In the genomic region with DNA sequence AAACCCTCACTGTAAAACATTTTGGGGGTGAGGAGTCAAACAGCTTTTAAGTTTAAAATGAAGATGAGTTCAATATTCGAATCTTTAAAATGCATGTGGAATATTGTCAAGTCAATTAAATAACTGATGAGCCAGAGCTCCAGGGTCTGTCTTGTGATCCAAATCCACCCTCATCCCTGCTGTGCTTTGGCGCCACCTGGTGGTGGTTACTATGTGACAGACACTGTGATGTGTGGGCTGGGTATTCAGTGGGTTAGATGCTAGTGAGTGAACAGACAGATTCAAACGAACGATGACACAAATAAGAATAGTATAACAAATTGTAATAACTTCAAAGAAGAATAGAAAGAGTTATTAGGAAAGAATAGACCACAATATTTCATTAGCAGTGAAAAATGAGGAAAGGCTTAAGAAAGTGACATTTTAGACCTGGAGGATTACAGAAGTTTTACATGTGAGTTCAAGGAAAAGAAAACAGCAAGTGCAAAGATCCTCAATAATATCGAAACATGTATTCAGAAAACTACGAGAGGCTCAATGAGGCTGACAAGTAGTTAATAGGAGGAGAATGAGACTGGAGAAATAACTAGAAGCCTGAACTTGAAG, we compare ENCODE assay signal across 8 cellular contexts. TPM values are rescaled to one million over a fixed set of nuclear protein-coding genes. Genes with fewer than 3 reads are reported as not detected.
A peak's percentile ranks its signal among the peaks of the same experiment; 100 is the strongest.
DNase-seq lines count a peak whose midpoint lies in the region; ATAC-seq and TF ChIP-seq lines count a peak whose summit lies in the region.

No MANE protein-coding gene starts in this region.

- H3K9me3 Mint-ChIP-seq in activated naive CD8-positive, alpha-beta T cell treated with anti-CD3 and anti-CD28 coated beads, Interleukin-2, amount 10 ng/mL, durations not matched to agents 7 days and 5 days: no peaks in the 10 kb centered on the region

- DNase-seq in G401 (ENCODE audit: low spot score) (peak; percentile 37), HUDEP-2 (lab: John Stamatoyannopoulos, UW; ENCODE audit: unreplicated experiment in 76 of 76) (peak in 68 of 76 experiments; percentile 2 to 74 (median 42)), SK-N-MC (ENCODE audit: low read depth, low spot score) (peak; percentile 28), heart left ventricle (peak; percentile 55 to 82 (median 66)), putamen (ENCODE audit: low spot score) (peak; percentile 75), T1000 (lab: John Stamatoyannopoulos, UW) (no peak)
- DNase-seq in activated naive CD8-positive, alpha-beta T cell treated with anti-CD3 and anti-CD28 coated beads, Interleukin-2, amount 10 ng/mL, durations not matched to agents 7 days and 5 days: peak; percentile 66

- no peak overlapping the region for H3K9ac ChIP-seq in SK-N-MC (ENCODE audit: insufficient read length)

- H3K27ac ChIP-seq in SK-N-MC: no peak overlapping the region
- H3K27ac ChIP-seq in heart left ventricle: no peak overlapping the region

- H3K27me3 Mint-ChIP-seq in activated naive CD8-positive, alpha-beta T cell treated with anti-CD3 and anti-CD28 coated beads, Interleukin-2, amount 10 ng/mL, durations not matched to agents 7 days and 5 days: peaks cover 11% of the 10 kb centered on the region

- peak; percentile 97 for ATAC-seq in GM21528 (IDR thresholded peaks at IDR 0.05; ENCODE audit: low FRiP score, unreplicated experiment)
- peak; percentile 76 for ATAC-seq in activated naive CD8-positive, alpha-beta T cell treated with anti-CD3 and anti-CD28 coated beads, Interleukin-2, amount 10 ng/mL, durations not matched to agents 7 days and 5 days (ENCODE audit: low read depth)
- ATAC-seq in heart left ventricle: peak in 3 of 4 donors; percentile 72 to 78 (median 74)

- H3K4me1 Mint-ChIP-seq in activated naive CD8-positive, alpha-beta T cell treated with anti-CD3 and anti-CD28 coated beads, Interleukin-2, amount 10 ng/mL, durations not matched to agents 7 days and 5 days: no peaks in the 10 kb centered on the region

- peak; percentile 78 to 95 (median 90) for TF ChIP-seq CTCF in heart left ventricle (IDR thresholded peaks at IDR 0.05)

- peaks cover 0 to 5% (median 0%) of the 10 kb centered on the region in 12 donors for H3K4me1 ChIP-seq in heart left ventricle

- 31 to 36% (median 34%) methylated on average over 6 of the region's 6 CpGs for WGBS in heart left ventricle, 4 donors

- no peak overlapping the region for H3K4me3 ChIP-seq in SK-N-MC
- H3K4me3 ChIP-seq in heart left ventricle: no peak overlapping the region

- H3K36me3 Mint-ChIP-seq in activated naive CD8-positive, alpha-beta T cell treated with anti-CD3 and anti-CD28 coated beads, Interleukin-2, amount 10 ng/mL, durations not matched to agents 7 days and 5 days: no peaks in the 10 kb centered on the region

- intact Hi-C loops in heart left ventricle (cut with DNase I): loop anchor here in 9 of 10 donors (1.0 to 5.0 kb wide), 3 partner anchors 81 to 82 kb away; no protein-coding TSS in a partner anchor

- POLR2A ChIA-PET in activated naive CD8-positive, alpha-beta T cell treated with anti-CD3 and anti-CD28 coated beads, Interleukin-2, amount 10 ng/mL, durations not matched to agents 7 days and 5 days (lab: Charles Lee): no interaction called here

- H3K9me3 ChIP-seq in SK-N-MC (ENCODE audit: low read depth, low read length) (no peaks in the 10 kb centered on the region), heart left ventricle (no peaks in the 10 kb centered on the region)

- H3K27ac Mint-ChIP-seq in activated naive CD8-positive, alpha-beta T cell treated with anti-CD3 and anti-CD28 coated beads, Interleukin-2, amount 10 ng/mL, durations not matched to agents 7 days and 5 days: no peak overlapping the region

- no peak for TF ChIP-seq POLR2A in heart left ventricle (IDR thresholded peaks at IDR 0.05)

- no peaks in the 10 kb centered on the region for H3K27me3 ChIP-seq in heart left ventricle

- H3K4me3 Mint-ChIP-seq in activated naive CD8-positive, alpha-beta T cell treated with anti-CD3 and anti-CD28 coated beads, Interleukin-2, amount 10 ng/mL, durations not matched to agents 7 days and 5 days: no peak overlapping the region

- H3K36me3 ChIP-seq in SK-N-MC (ENCODE audit: insufficient read depth, low read length) (no peaks in the 10 kb centered on the region), heart left ventricle (no peaks in the 10 kb centered on the region)

- in situ Hi-C loops in G401 (cut with HindIII; ENCODE audit: low sequenced_read_pairs): no loop called here

RNA-seq across cellular contexts. Expression of a gene that starts 51.4 kb away (rescaled TPM):
- 0.06 TPM in 1 of 2 replicates, not detected in the other for total RNA-seq in G401 (2014; rRNA removed; shearing (Covaris generic))
- not detected for total RNA-seq in activated naive CD8-positive, alpha-beta T cell treated with anti-CD3 and anti-CD28 coated beads, Interleukin-2, amount 10 ng/mL, durations not matched to agents 7 days and 5 days
- 1 to 10 TPM in 6 of 9 donors, under 1 TPM in 3; 0.52 to 2.9 (median 1.1) TPM for total RNA-seq in heart left ventricle
- under 1 TPM; 0.04 to 0.71 TPM for polyA plus RNA-seq in heart left ventricle
